ENCODE assay signal across 2 cellular contexts in genomic region chr2:136135924-136136906, GRCh38.
TF ChIP-seq lines count a peak whose summit lies in the region.

No MANE protein-coding gene starts in this region.

TF ChIP-seq in SK-N-SH, 30 proteins besides CTCF, POLR2A, EP300 and RAD21 (continued from another document):
- TF ChIP-seq GATA2 (CRISPR knock-in tag; IDR thresholded peaks at IDR 0.05) (no peak), EZH2phosphoT487 (IDR thresholded peaks at IDR 0.05; ENCODE audit: borderline replicate concordance, low read depth) (no peak), MXI1 (IDR thresholded peaks at IDR 0.05; ENCODE audit: low read depth, low read length) (no peak), YY1 (IDR thresholded peaks at IDR 0.05; ENCODE audit: low read depth) (no peak), ELF1 (IDR thresholded peaks at IDR 0.05) (no peak), SIN3A (IDR thresholded peaks at IDR 0.05; ENCODE audit: borderline replicate concordance, low read depth, low read length) (no peak), JUND (IDR thresholded peaks at IDR 0.05) (no peak), USF2 (IDR thresholded peaks at IDR 0.05; ENCODE audit: borderline replicate concordance, low read depth, low read length) (no peak), SMC3 (IDR thresholded peaks at IDR 0.05; ENCODE audit: low read depth, low read length) (no peak)

TF ChIP-seq in WTC11, 78 proteins besides CTCF, POLR2A, EP300 and RAD21 (continued from another document):
- TF ChIP-seq ZNF425 (CRISPR knock-in tag; conservative IDR thresholded peaks at IDR 0.05) (no peak), ESRRA (CRISPR knock-in tag; IDR thresholded peaks at IDR 0.05; ENCODE audit: borderline replicate concordance) (no peak), ELF4 (CRISPR knock-in tag; IDR thresholded peaks at IDR 0.05; ENCODE audit: low read depth) (no peak), SP1 (CRISPR knock-in tag; conservative IDR thresholded peaks at IDR 0.05) (no peak), NFYB (CRISPR knock-in tag; conservative IDR thresholded peaks at IDR 0.05; ENCODE audit: low read depth) (no peak), E2F1 (CRISPR knock-in tag; IDR thresholded peaks at IDR 0.05) (no peak), CREM (CRISPR knock-in tag; IDR thresholded peaks at IDR 0.05) (no peak), NR1H2 (CRISPR knock-in tag; IDR thresholded peaks at IDR 0.05) (no peak), RORB (CRISPR knock-in tag; IDR thresholded peaks at IDR 0.05) (no peak), HMGA2 (CRISPR knock-in tag; IDR thresholded peaks at IDR 0.05) (no peak), MLX (CRISPR knock-in tag; IDR thresholded peaks at IDR 0.05) (no peak)
